ENCODE assay signal across 1 cellular context in the genomic region with DNA sequence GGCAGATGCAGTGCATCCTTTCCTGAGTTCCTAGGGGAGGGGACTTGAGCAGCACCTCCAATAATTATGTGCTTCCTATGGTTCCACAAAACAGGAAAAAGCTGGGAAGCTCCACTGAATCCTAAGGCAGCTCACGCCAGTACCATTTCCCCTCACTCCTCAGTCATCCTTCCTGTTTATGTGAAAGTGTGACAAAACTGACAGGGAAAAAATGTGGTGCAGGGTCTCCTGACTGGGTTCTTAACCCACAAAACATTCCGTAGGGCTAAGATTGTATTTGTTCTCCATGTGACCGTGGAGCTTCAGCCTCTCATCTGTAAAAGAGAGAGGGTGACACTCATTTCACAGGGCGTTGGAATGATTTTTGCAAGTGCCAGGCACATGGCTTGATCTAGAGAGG.
TF ChIP-seq lines count a peak whose summit lies in the region.

No MANE protein-coding gene starts in this region.

TF ChIP-seq in SK-N-SH, 30 proteins besides CTCF, POLR2A, EP300 and RAD21 (continued from another document):
- TF ChIP-seq REST (IDR thresholded peaks at IDR 0.05; ENCODE audit: low read depth, low read length) (no peak), RXRA (IDR thresholded peaks at IDR 0.05; ENCODE audit: borderline replicate concordance, low read depth) (no peak), RCOR1 (IDR thresholded peaks at IDR 0.05; ENCODE audit: low read length) (no peak), FOXJ3 (CRISPR knock-in tag; IDR thresholded peaks at IDR 0.05) (no peak), TAF1 (IDR thresholded peaks at IDR 0.05; ENCODE audit: borderline replicate concordance, low read depth, low read length) (no peak), USF1 (IDR thresholded peaks at IDR 0.05; ENCODE audit: borderline replicate concordance, low read depth) (no peak), SIN3A (IDR thresholded peaks at IDR 0.05; ENCODE audit: borderline replicate concordance, low read depth, low read length) (no peak), MEF2A (IDR thresholded peaks at IDR 0.05; ENCODE audit: borderline replicate concordance, low read depth) (no peak)
